In genomic region chr12:49331360-49332222, GRCh38 we compare ENCODE assay signal across 8 cellular contexts. TPM values are rescaled to one million over a fixed set of nuclear protein-coding genes. Genes with fewer than 3 reads are reported as not detected.
DNase-seq lines count a peak whose midpoint lies in the region; FAIRE-seq lines count a peak whose summit lies in the region.

No MANE protein-coding gene starts in this region.

- peaks cover 4% of the 10 kb centered on the region for H3K36me3 Mint-ChIP-seq in IgD-negative memory B cell

- no peak overlapping the region for H3K4ac ChIP-seq in trophoblast cell (ENCODE audit: low read depth, low read length)

- H3K9me3 Mint-ChIP-seq in IgD-negative memory B cell, result no peaks in the 10 kb centered on the region

- H3K4me2 ChIP-seq in trophoblast cell (ENCODE audit: low read length), result no peak overlapping the region

- DNase-seq in DMS153 treated with DMSO at 0.1 percent for 48 hours (lab: John Stamatoyannopoulos, UW; ENCODE audit: unreplicated experiment) (peak; percentile 38), UCSD-AML1 (lab: John Stamatoyannopoulos, UW; ENCODE audit: unreplicated experiment) (peak; percentile 27), globus pallidus (ENCODE audit: low spot score) (peak; percentile 68), trophoblast cell (peak; percentile 68 to 81), NCI-H2081 treated with DMSO at 0.1 percent for 48 hours (lab: John Stamatoyannopoulos, UW) (no peak), GM19239 (ENCODE audit: insufficient read length, low spot score) (no peak)
- no peak for DNase-seq in activated naive CD4-positive, alpha-beta T cell (lab: John Stamatoyannopoulos, UW)

- no peak overlapping the region for H3K23ac ChIP-seq in trophoblast cell (ENCODE audit: low read length)

- no peak overlapping the region for H2BK5ac ChIP-seq in trophoblast cell (ENCODE audit: low read depth, low read length, poor library complexity)

- no peak overlapping the region for H3K27ac ChIP-seq in trophoblast cell (ENCODE audit: low read depth, low read length)

- FAIRE-seq in GM19239 (lab: Jason Lieb, UNC), result no peak

- peaks cover 33% of the 10 kb centered on the region in 2 experiments for H3K36me3 ChIP-seq in trophoblast cell (ENCODE audit: control insufficient read depth in 1 of 2, insufficient read depth in 2 of 2, low read length in 2 of 2)

- H3K9me3 ChIP-seq in trophoblast cell (ENCODE audit: insufficient read depth, low read depth, low read length), result peaks cover 10% of the 10 kb centered on the region

- H2AFZ ChIP-seq in trophoblast cell (ENCODE audit: insufficient read depth, low read length, poor library complexity), result no peak overlapping the region

- no peak overlapping the region for H3K9ac ChIP-seq in trophoblast cell (ENCODE audit: low read length)

- no peak overlapping the region for H2AK5ac ChIP-seq in trophoblast cell (ENCODE audit: low read length)

- H3K4me1 Mint-ChIP-seq in IgD-negative memory B cell, result peaks cover 2 to 6% (median 4%) of the 10 kb centered on the region in 3 donors

- H3K27me3 Mint-ChIP-seq in IgD-negative memory B cell, result peaks cover 32% of the 10 kb centered on the region

- H3K4me3 Mint-ChIP-seq in IgD-negative memory B cell, result peak overlapping the region in 1 of 4 donors; percentile 52

- H3K4me1 ChIP-seq in trophoblast cell (ENCODE audit: control insufficient read depth in 1 of 2, insufficient read depth in 2 of 2, low read length in 2 of 2), result peaks cover 0 to 2% of the 10 kb centered on the region in 2 experiments

- no CpG with 5 or more reads among the region's 11 CpGs for WGBS in trophoblast cell (ENCODE audit: extremely low coverage, insufficient coverage, insufficient read length)

- peak overlapping the region in 2 of 3 donors; percentile 48 to 59 for H3K27ac Mint-ChIP-seq in IgD-negative memory B cell

- peaks cover 22% of the 10 kb centered on the region for H3K27me3 ChIP-seq in trophoblast cell (ENCODE audit: insufficient read depth, low read length)

- no peaks in the 10 kb centered on the region for H3K79me1 ChIP-seq in trophoblast cell (ENCODE audit: low read length)

- H3K14ac ChIP-seq in trophoblast cell (ENCODE audit: low read length), result no peak overlapping the region

- no peak overlapping the region for H2BK12ac ChIP-seq in trophoblast cell (ENCODE audit: low read length)

- no peak overlapping the region for H4K91ac ChIP-seq in trophoblast cell (ENCODE audit: low read depth, low read length)

- H2BK120ac ChIP-seq in trophoblast cell (ENCODE audit: insufficient read depth, low read length, poor library complexity), result no peak overlapping the region

- no peak overlapping the region for H4K12ac ChIP-seq in trophoblast cell (ENCODE audit: low read depth, low read length)

- H4K8ac ChIP-seq in trophoblast cell (ENCODE audit: low read depth, low read length), result no peak overlapping the region

- no peak overlapping the region for H3K18ac ChIP-seq in trophoblast cell (ENCODE audit: low read length)

- H3K79me2 ChIP-seq in trophoblast cell (ENCODE audit: control insufficient read depth, insufficient read depth, low read length, poor library complexity), result no peaks in the 10 kb centered on the region

- no peak overlapping the region for H3K4me3 ChIP-seq in trophoblast cell (ENCODE audit: low read depth, low read length)

RNA-seq across cellular contexts. Expression of gene C1QL4, which starts 5.4 kb away (rescaled TPM):
- polyA plus RNA-seq in IgD-negative memory B cell, result not detected
- polyA plus RNA-seq in trophoblast cell (2013), result 0.04 TPM in 2 replicates

RNA-seq across cellular contexts. Expression of gene TROAP, which starts 8.5 kb away (rescaled TPM):
- not detected for polyA plus RNA-seq in IgD-negative memory B cell
- polyA plus RNA-seq in trophoblast cell (2013), result 36.9 and 42.9 TPM in 2 replicates

RNA-seq across cellular contexts. Expression of gene DNAJC22, which starts 15.1 kb away (rescaled TPM):
- not detected for polyA plus RNA-seq in IgD-negative memory B cell
- polyA plus RNA-seq in trophoblast cell (2013), result 1.1 and 1.3 TPM in 2 replicates

RNA-seq across cellular contexts. Expression of gene SPATS2, which starts 35.7 kb away (rescaled TPM):
- polyA plus RNA-seq in IgD-negative memory B cell, result 19.3 TPM
- 32.4 and 34.0 TPM in 2 replicates for polyA plus RNA-seq in trophoblast cell (2013)

RNA-seq across cellular contexts. Expression of gene PRPH, which starts 36.6 kb away (rescaled TPM):
- polyA plus RNA-seq in IgD-negative memory B cell, result not detected
- 0.03 and 0.08 TPM in 2 replicates for polyA plus RNA-seq in trophoblast cell (2013)

Comparison
In these comparisons a context has a peak if more than half of its experiments do, and no peak if none do; other contexts are left out.
1. DNase-seq: peak in DMS153 treated with DMSO at 0.1 percent for 48 hours (single experiment), UCSD-AML1 (single experiment), globus pallidus (single experiment) and trophoblast cell (2 of 2); none in activated naive CD4-positive, alpha-beta T cell (0 of 4), NCI-H2081 treated with DMSO at 0.1 percent for 48 hours (single experiment) and GM19239 (single experiment).